Comparison of ENCODE assay signal across 10 cellular contexts in genomic region chr10:132163278-132163765, GRCh38. TPM values are rescaled to one million over a fixed set of nuclear protein-coding genes. Genes with fewer than 3 reads are reported as not detected.
DNase-seq lines count a peak whose midpoint lies in the region; ATAC-seq, FAIRE-seq and TF ChIP-seq lines count a peak whose summit lies in the region.
"Had no signal": no experiment of that assay in that cellular context is flagged by ENCODE, and none has a peak within 500 bp of the region (broad histone marks: within the 10 kb centered on the region; RNA-seq: fewer than 3 reads in every experiment).

No MANE protein-coding gene starts in this region.

- no peaks in the 10 kb centered on the region for H3K79me2 ChIP-seq in GM12878 (ENCODE audit: control insufficient read depth, insufficient read depth, low read length)

- SMC1A ChIA-PET in GM12878 (lab: Charles Lee; ENCODE audit: uncharacterized antibody, unreplicated experiment) = no interaction called here

- ATAC-seq in HG02642 (IDR thresholded peaks at IDR 0.05; ENCODE audit: poor library complexity, unreplicated experiment) = peak; percentile 69
- peak; percentile 42; the same call in 1 of the 3 replicates for ATAC-seq in GM12878
- ATAC-seq in HG02610 (IDR thresholded peaks at IDR 0.05; ENCODE audit: unreplicated experiment) = no peak

- H2AFZ ChIP-seq in GM12878 (ENCODE audit: control insufficient read depth, low read depth, low read length) (no peak overlapping the region), neuronal stem cell (ENCODE audit: low read length) (no peak overlapping the region)

- POLR2A ChIA-PET in GM12878 (lab: Charles Lee) = no interaction called here

- in situ Hi-C loops in GM12878 (cut with MboI) = no loop called here

- no peak for TF ChIP-seq CTCF in GM12878 (IDR thresholded peaks at IDR 0.05 in 2 of 3, conservative IDR thresholded peaks at IDR 0.05 in 1 of 3; ENCODE audit: control insufficient read depth in 2 of 3, extremely low read depth in 1 of 3, insufficient read depth in 1 of 3, low read depth in 3 of 3, low read length in 3 of 3)

- no peak overlapping the region for H2BK12ac ChIP-seq in neuronal stem cell (ENCODE audit: low read length)

- peak overlapping the region; percentile 49 for H2BK120ac ChIP-seq in neuronal stem cell (ENCODE audit: low read depth, low read length)

- H3K36me3 ChIP-seq in GM12878 (ENCODE audit: control insufficient read depth in 2 of 2, insufficient read depth in 2 of 2, low read length in 1 of 2) (no peaks in the 10 kb centered on the region), neuronal stem cell (replicated peaks in 1 of 2; ENCODE audit: control insufficient read depth in 2 of 2, insufficient read depth in 2 of 2, low read length in 2 of 2) (no peaks in the 10 kb centered on the region)
- H3K36me3 ChIP-seq: thoracic aorta had no signal

- H3K4me2 ChIP-seq in GM12878 (ENCODE audit: control insufficient read depth, insufficient read depth) = no peak overlapping the region
- H3K4me2 ChIP-seq in neuronal stem cell (ENCODE audit: insufficient read depth, low read length, poor library complexity, severe bottlenecking) = peak overlapping the region; percentile 23

- FAIRE-seq in GM12878 (lab: Jason Lieb, UNC) = no peak
- FAIRE-seq: keratinocyte had no signal

- peak overlapping the region; percentile 23 for H3K4ac ChIP-seq in neuronal stem cell (ENCODE audit: low read length)

- intact Hi-C loops in GM12878 (cut with micrococcal nuclease; ENCODE audit: unreplicated experiment) = no loop called here

- no peak for TF ChIP-seq EP300 in GM12878 (IDR thresholded peaks at IDR 0.05; ENCODE audit: borderline replicate concordance in 1 of 2, control insufficient read depth in 1 of 2, low read depth in 2 of 2, low read length in 2 of 2)

- peak overlapping the region; percentile 73 for H2BK15ac ChIP-seq in neuronal stem cell (ENCODE audit: low read length)

- H4K8ac ChIP-seq in neuronal stem cell (ENCODE audit: low read depth, low read length) = peak overlapping the region; percentile 43

- no peak overlapping the region for H4K91ac ChIP-seq in neuronal stem cell (ENCODE audit: low read depth, low read length, poor library complexity)

- RAD21 ChIA-PET in GM12878 (lab: Charles Lee; ENCODE audit: unreplicated experiment) = no interaction called here

- CTCF ChIA-PET in GM12878 (lab: Yijun Ruan, JAX) = no interaction called here

- DNase-seq in NCI-H2227 (lab: John Stamatoyannopoulos, UW; ENCODE audit: unreplicated experiment) (peak; percentile 25), NCI-H2227 treated with DMSO at 0.1 percent for 48 hours (lab: John Stamatoyannopoulos, UW) (no peak), NCI-H526 (lab: John Stamatoyannopoulos, UW) (peak; percentile 89 to 94), GM12878 (ENCODE audit: low read depth, low spot score) (no peak), neuronal stem cell (ENCODE audit: low spot score) (peak; percentile 51), middle frontal gyrus (ENCODE audit: extremely low spot score, low spot score) (no peak)

- WGBS in GM12878 (ENCODE audit: insufficient coverage, insufficient replicate concordance, low lambda C conversion rate, missing lambda C conversion rate) = 60% methylated on average over 16 of the region's 16 CpGs
- no CpG with 5 or more reads among the region's 16 CpGs for WGBS in neuronal stem cell (ENCODE audit: extremely low coverage in 2 of 2, insufficient read length in 2 of 2, insufficient replicate concordance in 1 of 2), 2 donors

- no peak for TF ChIP-seq RAD21 in GM12878 (IDR thresholded peaks at IDR 0.05; ENCODE audit: insufficient read depth, low read depth, low read length)

- no TSS peak for BruUV-seq in GM12878 (replicated peaks; lab: Mats Ljungman, UMichigan)

- H3K9me3 ChIP-seq in GM12878 (replicated peaks; ENCODE audit: control insufficient read depth, insufficient read depth, low read length) (no peaks in the 10 kb centered on the region), neuronal stem cell (replicated peaks in 1 of 2; ENCODE audit: control insufficient read depth in 2 of 2, insufficient read depth in 1 of 2, low read depth in 1 of 2, low read length in 2 of 2) (peaks cover 0 to 2% of the 10 kb centered on the region in 2 donors)
- H3K9me3 ChIP-seq: thoracic aorta had no signal

- H3K14ac ChIP-seq in neuronal stem cell (ENCODE audit: low read length) = peak overlapping the region; percentile 56

- TF ChIP-seq POLR2A in GM12878 (IDR thresholded peaks at IDR 0.05; ENCODE audit: low read depth, low read length) = no peak

- peak overlapping the region; percentile 94 for H3K18ac ChIP-seq in neuronal stem cell (ENCODE audit: low read length)

- no peak overlapping the region for H3K9ac ChIP-seq in GM12878 (ENCODE audit: control insufficient read depth, insufficient read depth, low read length)
- H3K9ac ChIP-seq in neuronal stem cell (ENCODE audit: low read depth, low read length, poor library complexity) = peak overlapping the region; percentile 50

- H3K79me1 ChIP-seq in neuronal stem cell (ENCODE audit: low read depth, low read length) = peaks cover 2% of the 10 kb centered on the region

- H3K27me3 ChIP-seq in GM12878 (replicated peaks in 1 of 2; ENCODE audit: control insufficient read depth in 2 of 2, insufficient read depth in 2 of 2, low read length in 1 of 2) = no peaks in the 10 kb centered on the region
- H3K27me3 ChIP-seq in neuronal stem cell (ENCODE audit: control insufficient read depth in 3 of 3, insufficient read depth in 3 of 3, low read depth in 1 of 3, low read length in 3 of 3) = peaks cover 0 to 24% (median 0%) of the 10 kb centered on the region in 3 experiments

- no peaks in the 10 kb centered on the region for H4K20me1 ChIP-seq in GM12878 (ENCODE audit: control insufficient read depth, insufficient read depth)

- H3K27ac ChIP-seq in GM12878 (ENCODE audit: control insufficient read depth, insufficient read depth) = no peak overlapping the region
- no peak overlapping the region for H3K27ac ChIP-seq in neuronal stem cell (replicated peaks; ENCODE audit: low read length)
- H3K27ac ChIP-seq: thoracic aorta had no signal

- no peak overlapping the region for H3K4me3 ChIP-seq in GM12878
- H3K4me3 ChIP-seq in neuronal stem cell (ENCODE audit: low read length in 2 of 2) = no peak overlapping the region
- H3K4me3 ChIP-seq: thoracic aorta had no signal

- peak overlapping the region; percentile 60 for H2BK5ac ChIP-seq in neuronal stem cell (ENCODE audit: low read length)

- H2AK5ac ChIP-seq in neuronal stem cell (ENCODE audit: low read depth, low read length) = peak overlapping the region; percentile 75

- peaks cover 3% of the 10 kb centered on the region; the same call in 1 of the 2 replicates for H3K4me1 ChIP-seq in GM12878 (ENCODE audit: control insufficient read depth, insufficient read depth, low read length)
- peaks cover 0 to 9% of the 10 kb centered on the region in 2 donors for H3K4me1 ChIP-seq in neuronal stem cell (ENCODE audit: control insufficient read depth in 2 of 2, insufficient read depth in 1 of 2, low read depth in 1 of 2, low read length in 2 of 2)

- peak overlapping the region; percentile 91 for H3K23ac ChIP-seq in neuronal stem cell (ENCODE audit: low read depth, low read length, poor library complexity)

TF ChIP-seq in GM12878, 131 proteins besides CTCF, POLR2A, EP300 and RAD21 (continues in another document):
- TF ChIP-seq SREBF1 (IDR thresholded peaks at IDR 0.05; ENCODE audit: low read length) = no peak
- no peak for TF ChIP-seq MEF2A (IDR thresholded peaks at IDR 0.05; ENCODE audit: insufficient read depth, low read depth, low read length)
- no peak for TF ChIP-seq ZNF274 (IDR thresholded peaks at IDR 0.05; ENCODE audit: insufficient read depth, insufficient read length)
- TF ChIP-seq ZBED1 (IDR thresholded peaks at IDR 0.05; ENCODE audit: borderline replicate concordance) = no peak
- no peak for TF ChIP-seq ZSCAN29 (IDR thresholded peaks at IDR 0.05)
- no peak for TF ChIP-seq IRF4 (IDR thresholded peaks at IDR 0.05; ENCODE audit: low read depth, low read length)
- no peak for TF ChIP-seq ELK1 (IDR thresholded peaks at IDR 0.05; ENCODE audit: low read depth, low read length)
- TF ChIP-seq EGR1 (IDR thresholded peaks at IDR 0.05; ENCODE audit: borderline replicate concordance in 1 of 2, low read depth in 2 of 2, low read length in 2 of 2) = no peak

RNA-seq across cellular contexts. Expression of gene DPYSL4, which starts 23.4 kb away (rescaled TPM):
- not detected in 2 replicates for total RNA-seq in GM12878 (2013; cell fraction: nucleolus; rRNA removed)
- not detected in 2 replicates for total RNA-seq in GM12878 (2014; rRNA removed)
- total RNA-seq in GM12878 (2014; rRNA removed; fragmentation: Illumina TruSeq; extraction: Trizol) = not detected in 2 replicates
- total RNA-seq in GM12878 (2021) = 0.16 and 0.21 TPM in 2 replicates
- polyA plus RNA-seq in GM12878 (2011; ENCODE audit: low read depth) = 0.46 TPM
- not detected in 2 replicates for polyA plus RNA-seq in GM12878 (2011; rRNA removed)
- polyA plus RNA-seq in GM12878 (2011; cell fraction: cytosol; rRNA removed) = not detected in 2 replicates
- polyA plus RNA-seq in GM12878 (2011; cell fraction: nucleus; rRNA removed) = not detected in 2 replicates
- 1.1 and 2.0 TPM in 2 replicates for polyA plus RNA-seq in GM12878 (2012)
- not detected in 2 replicates for polyA plus RNA-seq in GM12878 (2014; fragmentation: Illumina TruSeq; extraction: Trizol)
- not detected for polyA plus RNA-seq in GM12878 (2014; fragmentation: Nextera tagmentation; extraction: Ambion mirVana)
- 0.42 TPM in 1 of 2 replicates, not detected in the other for polyA plus RNA-seq in GM12878 (2014; rRNA removed)
- under 1 TPM in 1 of 2 experiments, not detected in 1; 0.10 TPM for polyA plus RNA-seq in GM12878 (2016; fragmentation: Nextera tagmentation; extraction: Ambion mirVana)
- polyA minus RNA-seq in GM12878 (2011; rRNA and poly(A)+ RNA removed) = not detected in 2 replicates
- not detected in 2 replicates for polyA minus RNA-seq in GM12878 (2011; cell fraction: cytosol; rRNA and poly(A)+ RNA removed)
- polyA minus RNA-seq in GM12878 (2011; cell fraction: nucleus; rRNA and poly(A)+ RNA removed) = not detected in 2 replicates
- polyA plus RNA-seq in neuronal stem cell (2013, experiment 1 of 2) = 27.1 TPM
- polyA plus RNA-seq in neuronal stem cell (2013, experiment 2 of 2) = 25.4 TPM

Comparison
In these comparisons a context has a peak if more than half of its experiments do, and no peak if none do; other contexts are left out.
1. DNase-seq: peak in NCI-H2227 (single experiment), NCI-H526 (2 of 2) and neuronal stem cell (single experiment); none in NCI-H2227 treated with DMSO at 0.1 percent for 48 hours (single experiment), GM12878 (single experiment) and middle frontal gyrus (single experiment).